ENCODE assay signal across 8 cellular contexts in the genomic region with DNA sequence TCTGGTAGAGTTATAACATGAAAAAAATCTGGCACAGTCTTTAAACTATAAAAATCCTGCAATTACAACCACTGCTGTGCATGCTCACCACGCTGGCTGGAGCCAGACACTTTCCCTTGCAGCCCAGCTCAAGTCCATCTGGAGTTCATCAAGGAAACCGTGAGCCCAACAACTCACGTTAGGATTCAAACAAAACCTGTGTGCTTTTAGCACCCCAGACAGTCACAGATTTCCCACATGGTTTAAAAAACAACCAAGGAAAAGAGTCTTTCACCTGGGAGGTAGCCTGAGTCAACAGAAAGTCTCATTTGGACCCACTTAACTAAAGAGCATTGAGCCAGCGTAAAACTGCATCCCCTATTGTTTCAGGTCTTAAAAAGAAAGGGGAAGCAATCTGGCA. TPM values are rescaled to one million over a fixed set of nuclear protein-coding genes. Genes with fewer than 3 reads are reported as not detected.
DNase-seq lines count a peak whose midpoint lies in the region; ATAC-seq and TF ChIP-seq lines count a peak whose summit lies in the region.

No MANE protein-coding gene starts in this region.

- ATAC-seq in left colon (peak; percentile 51), HG03039 (IDR thresholded peaks at IDR 0.05; ENCODE audit: unreplicated experiment) (no peak)

- no TSS peak for BruUV-seq in MCF 10A (replicated peaks; lab: Mats Ljungman, UMichigan)

- DNase-seq in NCI-H1092 (lab: John Stamatoyannopoulos, UW): peak; percentile 32
- DNase-seq in MCF 10A (ENCODE audit: unreplicated experiment): peak; percentile 42
- peak; percentile 59 to 70 for DNase-seq in left colon
- DNase-seq in tibial nerve (ENCODE audit: low spot score in 2 of 2): no peak
- no peak for DNase-seq in AML-193 (lab: John Stamatoyannopoulos, UW)
- no peak for DNase-seq in activated T-helper 2 cell treated with anti-CD3 and anti-CD28 coated beads, Interferon-gamma antibody, Interleukin-2, Interleukin-4, amounts not matched to agents 10 μg/mL and 5 μg/mL and 100 μg/mL, durations not matched to agents 14 hours and 24 hours and 36 hours (ENCODE audit: low spot score)
- no peak for DNase-seq in cortex of kidney (lab: John Stamatoyannopoulos, UW)

- POLR2A ChIA-PET in MCF 10A (lab: Yijun Ruan, JAX): interaction anchor here (1.2 to 18.1 kb wide), 10 partner anchors 9 to 375 kb away, joined by 6 to 655 read pairs (median 81); no protein-coding TSS in a partner anchor

- H3K36me3 Mint-ChIP-seq in MCF 10A (ENCODE audit: insufficient read depth, unreplicated experiment): peaks cover 47% of the 10 kb centered on the region
- H3K36me3 Mint-ChIP-seq in activated T-helper 2 cell treated with anti-CD3 and anti-CD28 coated beads, Interferon-gamma antibody, Interleukin-2, Interleukin-4, amounts not matched to agents 10 μg/mL and 5 μg/mL and 100 μg/mL, durations not matched to agents 14 hours and 24 hours and 36 hours (ENCODE audit: low read depth): no peaks in the 10 kb centered on the region

- peaks cover 0 to 55% (median 10%) of the 10 kb centered on the region in 4 donors for H3K4me1 ChIP-seq in tibial nerve

- peak overlapping the region; percentile 98 for H3K27ac Mint-ChIP-seq in MCF 10A (ENCODE audit: low read depth, unreplicated experiment)
- no peak overlapping the region for H3K27ac Mint-ChIP-seq in activated T-helper 2 cell treated with anti-CD3 and anti-CD28 coated beads, Interferon-gamma antibody, Interleukin-2, Interleukin-4, amounts not matched to agents 10 μg/mL and 5 μg/mL and 100 μg/mL, durations not matched to agents 14 hours and 24 hours and 36 hours

- H3K4me3 ChIP-seq in tibial nerve: peak overlapping the region in 2 of 4 donors; percentile 2 to 92

- 25 to 33% methylated on average over 4 of the region's 4 CpGs for WGBS in tibial nerve, 2 donors

- H3K4me1 Mint-ChIP-seq in MCF 10A (ENCODE audit: insufficient read depth, unreplicated experiment): peaks cover 22% of the 10 kb centered on the region
- peaks cover 4% of the 10 kb centered on the region for H3K4me1 Mint-ChIP-seq in activated T-helper 2 cell treated with anti-CD3 and anti-CD28 coated beads, Interferon-gamma antibody, Interleukin-2, Interleukin-4, amounts not matched to agents 10 μg/mL and 5 μg/mL and 100 μg/mL, durations not matched to agents 14 hours and 24 hours and 36 hours (ENCODE audit: low read depth)

- no peaks in the 10 kb centered on the region for H3K27me3 Mint-ChIP-seq in MCF 10A (ENCODE audit: insufficient read depth, unreplicated experiment)
- H3K27me3 Mint-ChIP-seq in activated T-helper 2 cell treated with anti-CD3 and anti-CD28 coated beads, Interferon-gamma antibody, Interleukin-2, Interleukin-4, amounts not matched to agents 10 μg/mL and 5 μg/mL and 100 μg/mL, durations not matched to agents 14 hours and 24 hours and 36 hours (ENCODE audit: low read depth): peaks cover 23% of the 10 kb centered on the region

- intact Hi-C loops in MCF 10A (cut with micrococcal nuclease) (loop anchor here (5.0 to 10.0 kb wide), 2 partner anchors 237 to 491 kb away; no protein-coding TSS in a partner anchor), left colon (cut with DNase I, micrococcal nuclease) (no loop called here)
- intact Hi-C loops in activated T-helper 2 cell treated with anti-CD3 and anti-CD28 coated beads, Interferon-gamma antibody, Interleukin-2, Interleukin-4, amounts not matched to agents 10 μg/mL and 5 μg/mL and 100 μg/mL, durations not matched to agents 14 hours and 24 hours and 36 hours (cut with micrococcal nuclease): no loop called here

- peak in 1 of 2 donors; percentile 43 for TF ChIP-seq EP300 in tibial nerve (IDR thresholded peaks at IDR 0.05)

- peak overlapping the region; percentile 94 for H3K4me3 Mint-ChIP-seq in MCF 10A (ENCODE audit: unreplicated experiment)
- H3K4me3 Mint-ChIP-seq in activated T-helper 2 cell treated with anti-CD3 and anti-CD28 coated beads, Interferon-gamma antibody, Interleukin-2, Interleukin-4, amounts not matched to agents 10 μg/mL and 5 μg/mL and 100 μg/mL, durations not matched to agents 14 hours and 24 hours and 36 hours (ENCODE audit: low read depth): no peak overlapping the region

- no peaks in the 10 kb centered on the region for H3K9me3 ChIP-seq in tibial nerve

- TF ChIP-seq POLR2A in tibial nerve (IDR thresholded peaks at IDR 0.05): no peak

- no peaks in the 10 kb centered on the region for H3K9me3 Mint-ChIP-seq in MCF 10A (ENCODE audit: unreplicated experiment)
- H3K9me3 Mint-ChIP-seq in activated T-helper 2 cell treated with anti-CD3 and anti-CD28 coated beads, Interferon-gamma antibody, Interleukin-2, Interleukin-4, amounts not matched to agents 10 μg/mL and 5 μg/mL and 100 μg/mL, durations not matched to agents 14 hours and 24 hours and 36 hours: no peaks in the 10 kb centered on the region

- CTCF ChIA-PET in MCF 10A (lab: Yijun Ruan, JAX): interaction anchor here (0.7 to 1.2 kb wide), 3 partner anchors 9 to 82 kb away, joined by 3 to 4 read pairs (median 4); no protein-coding TSS in a partner anchor

- no peaks in the 10 kb centered on the region for H3K27me3 ChIP-seq in tibial nerve

- no peak for TF ChIP-seq CTCF in MCF 10A (IDR thresholded peaks at IDR 0.05; ENCODE audit: unreplicated experiment)
- no peak for TF ChIP-seq CTCF in tibial nerve (IDR thresholded peaks at IDR 0.05)

- peaks cover 0 to 13% (median 0%) of the 10 kb centered on the region in 3 donors for H3K36me3 ChIP-seq in tibial nerve

- H3K27ac ChIP-seq in tibial nerve: peak overlapping the region in 3 of 4 donors; percentile 15 to 99 (median 94)

RNA-seq across cellular contexts. Expression of gene LRIG3, which starts 4.7 kb away (rescaled TPM):
- 26.5 and 41.5 TPM in 2 replicates for total RNA-seq in MCF 10A (2022)
- 10 to 100 TPM; 71.5 to 83.4 TPM for total RNA-seq in left colon
- 100 to 1,000 TPM in 1 of 4 donors, 10 to 100 TPM in 3; 60.3 to 120 (median 78.3) TPM for total RNA-seq in tibial nerve
- 0.21 TPM in 2 replicates for total RNA-seq in activated T-helper 2 cell treated with anti-CD3 and anti-CD28 coated beads, Interferon-gamma antibody, Interleukin-2, Interleukin-4, amounts not matched to agents 10 μg/mL and 5 μg/mL and 100 μg/mL, durations not matched to agents 14 hours and 24 hours and 36 hours

Comparison
In these comparisons a context has a peak if more than half of its experiments do, and no peak if none do; other contexts are left out.
1. DNase-seq: peak in NCI-H1092 (single experiment), MCF 10A (single experiment) and left colon (2 of 2); none in tibial nerve (0 of 2), AML-193 (0 of 2), activated T-helper 2 cell treated with anti-CD3 and anti-CD28 coated beads, Interferon-gamma antibody, Interleukin-2, Interleukin-4, amounts not matched to agents 10 μg/mL and 5 μg/mL and 100 μg/mL, durations not matched to agents 14 hours and 24 hours and 36 hours (single experiment) and cortex of kidney (single experiment).
2. RNA of gene LRIG3, which starts 4.7 kb away (total RNA-seq): 60.3 to 120 TPM in tibial nerve, 71.5 to 83.4 TPM in left colon and 26.5 to 41.5 TPM in MCF 10A; 0.21 TPM in activated T-helper 2 cell treated with anti-CD3 and anti-CD28 coated beads, Interferon-gamma antibody, Interleukin-2, Interleukin-4, amounts not matched to agents 10 μg/mL and 5 μg/mL and 100 μg/mL, durations not matched to agents 14 hours and 24 hours and 36 hours; every median in the first group is over 10 times any median in the second.